ENCODE assay signal across 14 cellular contexts in genomic region chr11:85732968-85733367, GRCh38. TPM values are rescaled to one million over a fixed set of nuclear protein-coding genes. Genes with fewer than 3 reads are reported as not detected.
"Had no signal": no experiment of that assay in that cellular context is flagged by ENCODE, and none has a peak within 500 bp of the region (broad histone marks: within the 10 kb centered on the region; RNA-seq: fewer than 3 reads in every experiment).

No MANE protein-coding gene starts in this region.

- H3K27me3 ChIP-seq: breast epithelium, neural progenitor cell, pancreas, upper lobe of left lung had no signal

- H3K27ac ChIP-seq: breast epithelium, lower lobe of right lung, neural progenitor cell, pancreas, upper lobe of left lung had no signal

- ATAC-seq: activated T-cell treated with anti-CD3 and anti-CD28 coated beads, Interleukin-2, amount 50 U/mL, for 72 hours; lower lobe of right lung; pancreas had no signal

- DNase-seq: activated CD4-positive, alpha-beta memory T cell treated with anti-CD3 and anti-CD28 coated beads, Interleukin-2, amount 10 ng/mL, durations not matched to agents 7 days and 5 days; activated naive CD4-positive, alpha-beta T cell; activated T-cell treated with anti-CD3 and anti-CD28 coated beads, Interleukin-2, amount 50 U/mL, for 72 hours; aorta; glutamatergic neuron; immature natural killer cell; lower lobe of right lung; pancreas; stimulated activated CD4-positive, alpha-beta T cell treated with anti-CD3 and anti-CD28 coated beads, Interleukin-4, amount 100 ng/mL, for 1 hour; stimulated activated CD8-positive, alpha-beta memory T cell treated with anti-CD3 and anti-CD28 coated beads, Interleukin-4, amount 100 ng/mL, for 48 hours had no signal

- H3K9me3 ChIP-seq: breast epithelium, lower lobe of right lung, pancreas, upper lobe of left lung had no signal

- H3K4me3 ChIP-seq: breast epithelium, lower lobe of right lung, neural progenitor cell, pancreas, upper lobe of left lung had no signal

RNA-seq across cellular contexts. Expression of gene CCDC89, which starts 47.0 kb away (rescaled TPM):
- total RNA-seq: dermis microvascular lymphatic vessel endothelial cell had no signal
- polyA plus RNA-seq: immature natural killer cell had no signal
